21 cellular contexts compared by ENCODE assay signal in the genomic region with DNA sequence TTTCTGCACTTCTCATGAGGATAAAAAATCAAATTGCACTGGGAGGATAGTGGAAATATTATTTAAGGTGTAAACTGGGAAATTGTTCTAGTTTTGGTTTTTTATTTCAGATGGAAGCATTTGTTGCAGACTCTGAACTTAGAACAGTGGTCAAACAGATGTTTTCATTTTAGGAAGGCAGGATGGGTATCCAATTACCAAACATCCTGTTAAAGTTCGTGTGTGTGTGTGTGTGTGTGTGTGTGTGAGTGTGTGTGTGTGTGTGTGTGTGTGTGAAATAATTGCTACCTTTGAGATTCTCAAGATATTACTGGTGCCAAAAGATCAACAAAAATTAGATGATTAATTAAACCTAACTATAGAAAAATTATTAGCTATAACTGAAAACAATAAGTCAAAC. TPM values are rescaled to one million over a fixed set of nuclear protein-coding genes. Genes with fewer than 3 reads are reported as not detected.
A peak's percentile ranks its signal among the peaks of the same experiment; 100 is the strongest.
DNase-seq lines count a peak whose midpoint lies in the region; ATAC-seq and TF ChIP-seq lines count a peak whose summit lies in the region.
"Had no signal": no experiment of that assay in that cellular context is flagged by ENCODE, and none has a peak within 500 bp of the region (broad histone marks: within the 10 kb centered on the region; RNA-seq: fewer than 3 reads in every experiment).

No MANE protein-coding gene starts in this region.

- no peak overlapping the region for H3K4me3 ChIP-seq in AG10803 (ENCODE audit: low read length)
- H3K4me3 ChIP-seq in adipocyte (ENCODE audit: low read length): no peak overlapping the region
- H3K4me3 ChIP-seq in fibroblast of villous mesenchyme (ENCODE audit: low read depth, low read length): no peak overlapping the region
- no peak overlapping the region for H3K4me3 ChIP-seq in Caco-2 (ENCODE audit: low read depth, low read length)
- H3K4me3 ChIP-seq: gastroesophageal sphincter, PC-9 had no signal

- BruUV-seq in Caco-2 (replicated peaks; lab: Mats Ljungman, UMichigan): no TSS peak

- H3K4me3 Mint-ChIP-seq in Caco-2 (ENCODE audit: unreplicated experiment): no peak overlapping the region
- H3K4me3 Mint-ChIP-seq: B cell, mesothelial cell of epicardium had no signal

- no peak for ATAC-seq in GM21447 (IDR thresholded peaks at IDR 0.05; ENCODE audit: unreplicated experiment)
- ATAC-seq: gastroesophageal sphincter had no signal

- H3K9me3 ChIP-seq in adipocyte (ENCODE audit: control insufficient read depth, low read length): no peaks in the 10 kb centered on the region
- no peaks in the 10 kb centered on the region for H3K9me3 ChIP-seq in Caco-2
- H3K9me3 ChIP-seq: gastroesophageal sphincter had no signal

- no peaks in the 10 kb centered on the region for H3K9me3 Mint-ChIP-seq in Caco-2 (ENCODE audit: unreplicated experiment)

- H3K27me3 Mint-ChIP-seq in Caco-2 (ENCODE audit: insufficient read depth, unreplicated experiment): peaks cover 16% of the 10 kb centered on the region
- H3K27me3 Mint-ChIP-seq: B cell had no signal

- no peak overlapping the region for H3K9ac ChIP-seq in adipocyte (ENCODE audit: low read length)

- intact Hi-C loops in Caco-2 (cut with micrococcal nuclease; ENCODE audit: unreplicated experiment): no loop called here

- H3K4me1 ChIP-seq in adipocyte (ENCODE audit: control insufficient read depth, insufficient read depth, low read length) (peaks cover 7% of the 10 kb centered on the region), Caco-2 (no peaks in the 10 kb centered on the region)
- H3K4me1 ChIP-seq: gastroesophageal sphincter had no signal

- no peak overlapping the region for H3K27ac Mint-ChIP-seq in Caco-2 (ENCODE audit: unreplicated experiment)
- H3K27ac Mint-ChIP-seq: B cell, mesothelial cell of epicardium had no signal

- CTCF ChIA-PET in Caco-2 (lab: Charles Lee): no interaction called here

- H3K4me1 Mint-ChIP-seq in Caco-2 (ENCODE audit: low read depth, unreplicated experiment): no peaks in the 10 kb centered on the region

- POLR2A ChIA-PET in Caco-2 (lab: Charles Lee): no interaction called here

- TF ChIP-seq CTCF in AG10803 (conservative IDR thresholded peaks at IDR 0.05; ENCODE audit: low read length) (no peak), fibroblast of villous mesenchyme (IDR thresholded peaks at IDR 0.05; ENCODE audit: insufficient read depth, low read depth, low read length) (no peak), Caco-2 (IDR thresholded peaks at IDR 0.05; ENCODE audit: insufficient read depth in 1 of 2, low read depth in 1 of 2, low read length in 1 of 2, severe bottlenecking in 1 of 2, unreplicated experiment in 1 of 2) (no peak)

- H3K36me3 ChIP-seq in adipocyte (ENCODE audit: control insufficient read depth, insufficient read depth, low read length, severe bottlenecking) (no peaks in the 10 kb centered on the region), Caco-2 (ENCODE audit: control insufficient read depth, insufficient read depth, low read length) (no peaks in the 10 kb centered on the region)
- H3K36me3 ChIP-seq: gastroesophageal sphincter had no signal

- no peaks in the 10 kb centered on the region for H3K27me3 ChIP-seq in adipocyte (replicated peaks; ENCODE audit: control insufficient read depth, insufficient read depth, low read length)
- H3K27me3 ChIP-seq in Caco-2 (replicated peaks; ENCODE audit: control insufficient read depth, insufficient read depth, low read length): no peaks in the 10 kb centered on the region
- H3K27me3 ChIP-seq: gastroesophageal sphincter had no signal

- DNase-seq in AG10803 (ENCODE audit: low read depth) (peak; percentile 90), HCEC 1CT (peak; percentile 75), adipocyte (ENCODE audit: low read depth) (peak; percentile 75), fibroblast of villous mesenchyme (ENCODE audit: low read depth) (peak; percentile 69), Caco-2 (no peak), NOMO-1 treated with DMSO at 0.1 percent for 48 hours (lab: John Stamatoyannopoulos, UW; ENCODE audit: unreplicated experiment) (no peak), RPMI8226 (no peak)
- DNase-seq: activated CD8-positive, alpha-beta memory T cell treated with anti-CD3 and anti-CD28 coated beads, Interleukin-2, amount 50 U/mL, for 4 hours; activated gamma-delta T cell; GOT3; NCI-H1092; NCI-H2081 treated with DMSO at 0.1 percent for 48 hours; NCI-H526 treated with DMSO at 0.1 percent for 48 hours; PC-9; small intestine; stimulated activated CD4-positive, alpha-beta T cell treated with anti-CD3 and anti-CD28 coated beads, Interleukin-4, amount 100 ng/mL, for 1 hour; T1000 had no signal

- H3K36me3 Mint-ChIP-seq in Caco-2 (ENCODE audit: insufficient read depth, unreplicated experiment): no peaks in the 10 kb centered on the region
- H3K36me3 Mint-ChIP-seq: mesothelial cell of epicardium had no signal

RNA-seq across cellular contexts. Expression of a gene that starts 24.3 kb away (rescaled TPM):
- total RNA-seq in fibroblast of villous mesenchyme: 29.6 and 35.8 TPM in 2 replicates
- total RNA-seq in Caco-2 (2022): 2.0 and 2.1 TPM in 2 replicates

Comparison
In these comparisons a context has a peak if more than half of its experiments do, and no peak if none do; other contexts are left out.
1. DNase-seq: peak in AG10803 (single experiment), HCEC 1CT (single experiment), adipocyte (single experiment) and fibroblast of villous mesenchyme (single experiment); none in Caco-2 (0 of 2), NOMO-1 treated with DMSO at 0.1 percent for 48 hours (single experiment) and RPMI8226 (single experiment).